In genomic region chr1:212976586-212976985, GRCh38 we compare ENCODE assay signal across 22 cellular contexts. TPM values are rescaled to one million over a fixed set of nuclear protein-coding genes. Genes with fewer than 3 reads are reported as not detected.
DNase-seq lines count a peak whose midpoint lies in the region; ATAC-seq and TF ChIP-seq lines count a peak whose summit lies in the region.
"Had no signal": no experiment of that assay in that cellular context is flagged by ENCODE, and none has a peak within 500 bp of the region (broad histone marks: within the 10 kb centered on the region; RNA-seq: fewer than 3 reads in every experiment).

No MANE protein-coding gene starts in this region.

- H3K4me2 ChIP-seq in H9 (ENCODE audit: insufficient read depth, insufficient read length, low read length), result no peak overlapping the region
- no peak overlapping the region for H3K4me2 ChIP-seq in neural progenitor cell

- H3K4me3 Mint-ChIP-seq in H9 (no peak overlapping the region), neural progenitor cell (no peak overlapping the region)
- H3K4me3 Mint-ChIP-seq: CD14-positive monocyte had no signal

- H3K36me3 Mint-ChIP-seq in H9 (ENCODE audit: insufficient read depth in 1 of 3, low read depth in 3 of 3) (peaks cover 73 to 100% (median 77%) of the 10 kb centered on the region in 3 experiments), neural progenitor cell (peaks cover 22% of the 10 kb centered on the region)
- H3K36me3 Mint-ChIP-seq: CD14-positive monocyte had no signal

- H3K36me3 ChIP-seq in neural progenitor cell, result no peaks in the 10 kb centered on the region

- H4K8ac ChIP-seq in H9 (replicated peaks; ENCODE audit: insufficient read length, low read depth, low read length), result no peak overlapping the region

- peaks cover 5% of the 10 kb centered on the region; the same call in 1 of the 2 replicates for H3K4me1 ChIP-seq in H9 (ENCODE audit: insufficient read depth, low read length)
- H3K4me1 ChIP-seq in neural progenitor cell, result peaks cover 22% of the 10 kb centered on the region

- H3K27ac Mint-ChIP-seq in H9 (peak overlapping the region in 2 of 3 experiments; percentile 62 to 83; a peak in 3 of 7 replicates), neural progenitor cell (peak overlapping the region; percentile 27)
- H3K27ac Mint-ChIP-seq: CD14-positive monocyte had no signal

- no peak overlapping the region for H2BK5ac ChIP-seq in H9 (ENCODE audit: insufficient read length, low read length)

- ATAC-seq in HG03469 (IDR thresholded peaks at IDR 0.05; ENCODE audit: unreplicated experiment), result no peak
- ATAC-seq: GM12878, PC-3 had no signal

- peaks cover 38 to 45% of the 10 kb centered on the region in 2 experiments for H3K4me1 Mint-ChIP-seq in H9
- peaks cover 28% of the 10 kb centered on the region for H3K4me1 Mint-ChIP-seq in neural progenitor cell
- H3K4me1 Mint-ChIP-seq: CD14-positive monocyte had no signal

- H3K27me3 Mint-ChIP-seq in H9 (ENCODE audit: low read depth) (no peaks in the 10 kb centered on the region; the same call in 1 of the 2 replicates), neural progenitor cell (ENCODE audit: insufficient read depth, low read depth) (peaks cover 5% of the 10 kb centered on the region)

- DNase-seq in NCI-H82 (lab: John Stamatoyannopoulos, UW) (peak; percentile 18), NCI-H82 treated with DMSO at 0.1 percent for 48 hours (lab: John Stamatoyannopoulos, UW; ENCODE audit: unreplicated experiment) (no peak), H9 (peak; percentile 23), ecto neural progenitor cell (ENCODE audit: low spot score) (peak; percentile 32), neural progenitor cell (ENCODE audit: low spot score) (no peak), RWPE1 (ENCODE audit: low spot score) (no peak), HT-29 (ENCODE audit: low spot score) (no peak)
- DNase-seq: 8988T, DMS153, GOT3, KG1, MV-4-11, NCI-H187, NCI-H2107, NCI-H510A, NCI-H774, PC-3, RPMI8226, SIG-M5 had no signal

- H3K79me2 ChIP-seq in H9 (ENCODE audit: insufficient read depth, low read length), result no peaks in the 10 kb centered on the region
- no peaks in the 10 kb centered on the region for H3K79me2 ChIP-seq in neural progenitor cell (ENCODE audit: low read depth)

- POLR2A ChIA-PET in RWPE1 (lab: Yijun Ruan, JAX; ENCODE audit: low non-redundant PET), result no interaction called here

- H2BK20ac ChIP-seq in H9 (ENCODE audit: low read depth, low read length, poor library complexity, severe bottlenecking), result no peak overlapping the region

- no peaks in the 10 kb centered on the region for H3K79me1 ChIP-seq in H9 (ENCODE audit: insufficient read depth, low read depth, low read length, poor library complexity, severe bottlenecking)

- WGBS in H9 (ENCODE audit: extremely low coverage, insufficient read length, low lambda C conversion rate), result no CpG with 5 or more reads among the region's 9 CpGs

- H3K9ac ChIP-seq in H9 (ENCODE audit: extremely low read depth, insufficient read length, low read length) (no peak overlapping the region), neural progenitor cell (no peak overlapping the region)

- H3K23me2 ChIP-seq in H9 (ENCODE audit: insufficient read length, low read depth, low read length, poor library complexity, severe bottlenecking), result no peaks in the 10 kb centered on the region

- H2AK5ac ChIP-seq in H9 (ENCODE audit: insufficient read length, low read length), result no peak overlapping the region

- H3K27ac ChIP-seq in H9 (ENCODE audit: insufficient read length, low read depth, low read length) (no peak overlapping the region), neural progenitor cell (no peak overlapping the region), RWPE1 (no peak overlapping the region)

- no peak overlapping the region for H3K56ac ChIP-seq in H9 (ENCODE audit: insufficient read length, low read depth, low read length)

- CTCF ChIA-PET in RWPE1 (lab: Yijun Ruan, JAX), result no interaction called here

- no peak overlapping the region for H3K23ac ChIP-seq in H9 (ENCODE audit: insufficient read length, low read depth, low read length)

- H3T11ph ChIP-seq in H9 (ENCODE audit: low read length), result no peak overlapping the region

- no peaks in the 10 kb centered on the region for H3K27me3 ChIP-seq in H9 (ENCODE audit: insufficient read depth, low read length)
- H3K27me3 ChIP-seq in neural progenitor cell, result no peaks in the 10 kb centered on the region

- no peaks in the 10 kb centered on the region for H4K20me1 ChIP-seq in H9 (ENCODE audit: control insufficient read depth, insufficient read depth, insufficient read length)
- H4K20me1 ChIP-seq in neural progenitor cell (ENCODE audit: low read depth), result no peaks in the 10 kb centered on the region

- H3K9me3 ChIP-seq in H9 (ENCODE audit: control insufficient read depth, low read depth, low read length) (no peaks in the 10 kb centered on the region), neural progenitor cell (ENCODE audit: low read depth) (no peaks in the 10 kb centered on the region)

- H3K18ac ChIP-seq in H9 (ENCODE audit: insufficient read length, low read depth, low read length), result no peak overlapping the region

- no peak overlapping the region for H2AFZ ChIP-seq in H9 (ENCODE audit: low read length)
- H2AFZ ChIP-seq in neural progenitor cell (replicated peaks), result no peak overlapping the region

- H2BK120ac ChIP-seq in H9 (ENCODE audit: low read depth, low read length, poor library complexity, severe bottlenecking), result no peak overlapping the region

- no peaks in the 10 kb centered on the region for H3K9me3 Mint-ChIP-seq in H9
- no peaks in the 10 kb centered on the region for H3K9me3 Mint-ChIP-seq in neural progenitor cell

- H3F3A ChIP-seq in neural progenitor cell (ENCODE audit: low read depth), result peaks cover 12% of the 10 kb centered on the region

- H3K14ac ChIP-seq in H9 (ENCODE audit: insufficient read depth, low read length), result no peak overlapping the region

- no peak overlapping the region for H4K5ac ChIP-seq in H9 (ENCODE audit: insufficient read length, low read depth, low read length)

- H2BK12ac ChIP-seq in H9 (ENCODE audit: insufficient read length, low read depth, low read length), result no peak overlapping the region

- H3K4ac ChIP-seq in H9 (ENCODE audit: low read depth, low read length), result no peak overlapping the region

- no peak overlapping the region for H4K91ac ChIP-seq in H9 (ENCODE audit: insufficient read length, low read depth, low read length)

- TF ChIP-seq CTCF in H9 (conservative IDR thresholded peaks at IDR 0.05) (no peak), neural progenitor cell (IDR thresholded peaks at IDR 0.05) (no peak), RWPE1 (conservative IDR thresholded peaks at IDR 0.05; ENCODE audit: low read depth) (no peak)

- H3K4me3 ChIP-seq in neural progenitor cell, result no peak overlapping the region
- H3K4me3 ChIP-seq: GM12878 had no signal

- H2BK15ac ChIP-seq in H9 (ENCODE audit: low read depth, low read length), result no peak overlapping the region

RNA-seq across cellular contexts. Expression of gene VASH2, which starts 26.2 kb away (rescaled TPM):
- total RNA-seq in H9 (2021), result 76.1 and 79.5 TPM in 2 replicates
- 5.2 and 10.7 TPM in 2 replicates for total RNA-seq in neural progenitor cell (ENCODE audit: low replicate concordance)
- total RNA-seq in HT-29 (2014; rRNA removed; shearing (Covaris generic)), result 0.55 and 2.9 TPM in 2 replicates

RNA-seq across cellular contexts. Expression of gene ANGEL2, which starts 39.1 kb away (rescaled TPM):
- total RNA-seq in H9 (2021), result 42.4 and 47.8 TPM in 2 replicates
- total RNA-seq in neural progenitor cell (ENCODE audit: low replicate concordance), result 70.6 and 101 TPM in 2 replicates
- 14.1 and 17.0 TPM in 2 replicates for total RNA-seq in HT-29 (2014; rRNA removed; shearing (Covaris generic))

Comparison
In these comparisons a context has a peak if more than half of its experiments do, and no peak if none do; other contexts are left out.
1. DNase-seq: peak in NCI-H82 (single experiment), H9 (single experiment) and ecto neural progenitor cell (single experiment); none in NCI-H82 treated with DMSO at 0.1 percent for 48 hours (single experiment), neural progenitor cell (single experiment), RWPE1 (single experiment) and HT-29 (single experiment).